Comparison of ENCODE assay signal across 19 cellular contexts in the genomic region with DNA sequence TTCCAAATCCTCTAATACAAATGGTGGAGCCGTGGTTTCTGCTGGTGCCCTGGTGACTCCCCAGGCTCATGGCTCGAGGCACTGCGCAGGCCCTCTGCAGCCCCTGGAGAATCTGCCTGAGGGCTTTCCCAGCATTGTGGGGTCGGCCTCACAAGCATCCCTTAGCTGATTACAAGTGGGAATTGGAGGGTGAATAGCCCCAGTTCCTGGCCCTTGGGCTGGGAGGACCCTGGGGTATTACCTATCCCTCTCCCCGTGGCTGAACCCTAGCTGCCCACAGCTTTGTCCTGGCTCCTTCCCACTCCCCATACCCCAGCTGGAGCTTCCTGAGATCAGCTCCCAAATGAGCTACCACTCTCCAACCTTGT.
DNase-seq lines count a peak whose midpoint lies in the region; ATAC-seq and TF ChIP-seq lines count a peak whose summit lies in the region.
"Had no signal": no experiment of that assay in that cellular context is flagged by ENCODE, and none has a peak within 500 bp of the region (broad histone marks: within the 10 kb centered on the region; RNA-seq: fewer than 3 reads in every experiment).

No MANE protein-coding gene starts in this region.

- no peak overlapping the region for H3K27ac Mint-ChIP-seq in T-helper 2 cell treated with Interferon-gamma antibody and Interleukin-4, amounts not matched to agents 5 μg/mL and 100 μg/mL, for 36 hours
- H3K27ac Mint-ChIP-seq: CD14-positive monocyte; CD8-positive, alpha-beta T cell; IgD-negative memory B cell had no signal

- H3K4me3 ChIP-seq in SJSA1 (no peak overlapping the region), lung (no peak overlapping the region), smooth muscle cell (no peak overlapping the region)
- H3K4me3 ChIP-seq: A549, GM12878 had no signal

- WGBS in lung, 2 donors = 91 to 96% methylated on average over 5 of the region's 5 CpGs
- 90% methylated on average over 5 of the region's 5 CpGs for WGBS in smooth muscle cell (ENCODE audit: low lambda C conversion rate)

- no peak overlapping the region for H3K4me3 Mint-ChIP-seq in T-helper 2 cell treated with Interferon-gamma antibody and Interleukin-4, amounts not matched to agents 5 μg/mL and 100 μg/mL, for 36 hours
- H3K4me3 Mint-ChIP-seq: CD14-positive monocyte; CD8-positive, alpha-beta T cell; IgD-negative memory B cell had no signal

- no peak overlapping the region for H2AFZ ChIP-seq in smooth muscle cell (ENCODE audit: low read depth)

- H3K9ac ChIP-seq in smooth muscle cell (ENCODE audit: low read depth) = no peak overlapping the region

- ATAC-seq in lung (ENCODE audit: insufficient read depth, low FRiP score) = no peak
- ATAC-seq: A549; CD8-positive, alpha-beta T cell; GM12878 had no signal

- no peaks in the 10 kb centered on the region for H3K9me3 Mint-ChIP-seq in T-helper 2 cell treated with Interferon-gamma antibody and Interleukin-4, amounts not matched to agents 5 μg/mL and 100 μg/mL, for 36 hours
- H3K9me3 Mint-ChIP-seq: CD14-positive monocyte; CD8-positive, alpha-beta T cell; IgD-negative memory B cell had no signal

- H3K79me2 ChIP-seq in smooth muscle cell (ENCODE audit: low read depth) = no peaks in the 10 kb centered on the region

- H3K36me3 Mint-ChIP-seq in T-helper 2 cell treated with Interferon-gamma antibody and Interleukin-4, amounts not matched to agents 5 μg/mL and 100 μg/mL, for 36 hours (ENCODE audit: low read depth) = no peaks in the 10 kb centered on the region
- H3K36me3 Mint-ChIP-seq: CD14-positive monocyte; CD8-positive, alpha-beta T cell; IgD-negative memory B cell had no signal

- no peaks in the 10 kb centered on the region for H3K36me3 ChIP-seq in SJSA1
- H3K36me3 ChIP-seq in lung (ENCODE audit: control insufficient read depth in 2 of 2, insufficient read depth in 2 of 2, low read length in 2 of 2) = no peaks in the 10 kb centered on the region
- H3K36me3 ChIP-seq in smooth muscle cell (ENCODE audit: low read depth) = no peaks in the 10 kb centered on the region

- peaks cover 30% of the 10 kb centered on the region for H3K4me1 ChIP-seq in SJSA1 (replicated peaks)
- no peaks in the 10 kb centered on the region for H3K4me1 ChIP-seq in lung (ENCODE audit: control insufficient read depth in 2 of 2, insufficient read depth in 2 of 2, low read length in 2 of 2)
- no peaks in the 10 kb centered on the region for H3K4me1 ChIP-seq in smooth muscle cell (ENCODE audit: low read depth)
- H3K4me1 ChIP-seq: A549 had no signal

- peaks cover 13% of the 10 kb centered on the region for H3F3A ChIP-seq in smooth muscle cell (ENCODE audit: low read depth)

- peaks cover 11% of the 10 kb centered on the region for H3K4me1 Mint-ChIP-seq in T-helper 2 cell treated with Interferon-gamma antibody and Interleukin-4, amounts not matched to agents 5 μg/mL and 100 μg/mL, for 36 hours (ENCODE audit: low read depth)

- no peaks in the 10 kb centered on the region for H3K27me3 Mint-ChIP-seq in T-helper 2 cell treated with Interferon-gamma antibody and Interleukin-4, amounts not matched to agents 5 μg/mL and 100 μg/mL, for 36 hours (ENCODE audit: low read depth)
- H3K27me3 Mint-ChIP-seq: IgD-negative memory B cell had no signal

- H3K27ac ChIP-seq in SJSA1 = 0 out of 2 replicates have a peak overlapping the region, but pooled peaks have one; percentile 52
- no peak overlapping the region for H3K27ac ChIP-seq in lung (ENCODE audit: low read depth in 1 of 2, low read length in 1 of 2)
- no peak overlapping the region for H3K27ac ChIP-seq in smooth muscle cell (ENCODE audit: low read depth)
- H3K27ac ChIP-seq: 22Rv1, A549, HL-60 had no signal

- H3K27me3 ChIP-seq in SJSA1 (replicated peaks) (no peaks in the 10 kb centered on the region), lung (ENCODE audit: control insufficient read depth, insufficient read depth) (no peaks in the 10 kb centered on the region), smooth muscle cell (ENCODE audit: low read depth) (no peaks in the 10 kb centered on the region)

- DNase-seq in T-helper 2 cell treated with Interferon-gamma antibody and Interleukin-4, amounts not matched to agents 5 μg/mL and 100 μg/mL, for 36 hours (ENCODE audit: low spot score) = peak; percentile 2
- DNase-seq in T-helper 2 cell (no peak), SJSA1 (ENCODE audit: low read depth in 1 of 2, low spot score in 2 of 2) (no peak), lung (ENCODE audit: low spot score) (peak; percentile 16), smooth muscle cell (lab: John Stamatoyannopoulos, UW; ENCODE audit: unreplicated experiment) (no peak), HPDE6-E6E7 (ENCODE audit: extremely low spot score) (no peak), NCI-H1092 (lab: John Stamatoyannopoulos, UW) (no peak)
- DNase-seq: AML-193; Calu3; CD8-positive, alpha-beta T cell; DND-41; EL; HCEC 1CT had no signal

- H3K9me3 ChIP-seq in SJSA1 (replicated peaks) (no peaks in the 10 kb centered on the region), lung (ENCODE audit: control insufficient read depth in 2 of 2, insufficient read depth in 1 of 2, low read length in 1 of 2) (peaks cover 0 to 7% of the 10 kb centered on the region in 2 donors), smooth muscle cell (replicated peaks; ENCODE audit: low read depth) (no peaks in the 10 kb centered on the region)
- H3K9me3 ChIP-seq: A549 had no signal

- H4K20me1 ChIP-seq in smooth muscle cell (ENCODE audit: low read depth) = no peaks in the 10 kb centered on the region

- peak overlapping the region; percentile 65 for H3K4me2 ChIP-seq in smooth muscle cell
- H3K4me2 ChIP-seq: A549 had no signal

- TF ChIP-seq CTCF in lung (IDR thresholded peaks at IDR 0.05; ENCODE audit: control extremely low read depth, extremely low read depth) (no peak), smooth muscle cell (IDR thresholded peaks at IDR 0.05; ENCODE audit: borderline replicate concordance, insufficient read depth, poor library complexity, severe bottlenecking) (no peak)

Comparison
In these comparisons a context has a peak if more than half of its experiments do, and no peak if none do; other contexts are left out.
1. DNase-seq: peak in T-helper 2 cell treated with Interferon-gamma antibody and Interleukin-4, amounts not matched to agents 5 μg/mL and 100 μg/mL, for 36 hours (single experiment) and lung (single experiment); none in T-helper 2 cell (0 of 5), SJSA1 (0 of 2), smooth muscle cell (single experiment), HPDE6-E6E7 (single experiment) and NCI-H1092 (single experiment).